ENCODE assay signal across 20 cellular contexts in the genomic region with DNA sequence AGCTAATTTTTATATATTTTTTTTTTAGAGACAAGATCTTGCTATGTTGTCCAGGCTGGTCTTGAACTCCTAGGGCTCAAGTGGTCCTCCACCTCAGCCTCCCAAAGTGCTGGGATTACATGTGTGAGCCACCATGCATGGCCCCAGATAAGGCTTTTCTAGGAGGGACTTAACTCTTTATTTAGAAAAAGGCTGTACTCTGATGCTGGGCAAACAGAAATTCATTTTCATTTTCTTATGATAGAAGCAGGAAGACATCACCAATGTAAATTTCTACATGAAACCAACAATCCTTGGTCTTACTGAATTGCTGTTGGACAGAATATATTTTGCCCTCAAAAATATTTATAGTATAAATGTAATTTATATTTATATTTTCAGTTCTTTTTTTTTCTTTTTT. TPM values are rescaled to one million over a fixed set of nuclear protein-coding genes. Genes with fewer than 3 reads are reported as not detected.
A peak's percentile ranks its signal among the peaks of the same experiment; 100 is the strongest.
DNase-seq lines count a peak whose midpoint lies in the region; ATAC-seq, FAIRE-seq and TF ChIP-seq lines count a peak whose summit lies in the region.
"Had no signal": no experiment of that assay in that cellular context is flagged by ENCODE, and none has a peak within 500 bp of the region (broad histone marks: within the 10 kb centered on the region; RNA-seq: fewer than 3 reads in every experiment).

No MANE protein-coding gene starts in this region.

- BruUV-seq in OCI-LY7 (replicated peaks; lab: Mats Ljungman, UMichigan) = no TSS peak
- no TSS peak for BruUV-seq in K562 (replicated peaks; lab: Mats Ljungman, UMichigan)

- in situ Hi-C loops in K562 (cut with MboI) = no loop called here

- CTCF ChIA-PET in OCI-LY7 (lab: Charles Lee; ENCODE audit: unreplicated experiment) = no interaction called here
- CTCF ChIA-PET in K562 (lab: Yijun Ruan, JAX; ENCODE audit: low intra/inter-chr PET ratio) = no interaction called here

- TF ChIP-seq EP300 in K562 (IDR thresholded peaks at IDR 0.05; ENCODE audit: low read length) = no peak

- TF ChIP-seq CTCF in OCI-LY7 (conservative IDR thresholded peaks at IDR 0.05; ENCODE audit: low read length) = no peak
- TF ChIP-seq CTCF in K562 (IDR thresholded peaks at IDR 0.05 in 2 of 3, conservative IDR thresholded peaks at IDR 0.05 in 1 of 3; ENCODE audit: insufficient read depth in 2 of 3, low read depth in 1 of 3, low read length in 3 of 3) = no peak

- H4K20me1 ChIP-seq in OCI-LY7 (ENCODE audit: insufficient read depth, low read length) (no peaks in the 10 kb centered on the region), K562 (replicated peaks; ENCODE audit: control insufficient read depth, insufficient read depth, low read length) (peaks cover 7% of the 10 kb centered on the region)

- H3K9me2 ChIP-seq in OCI-LY7 (ENCODE audit: insufficient read depth, low read length) = no peaks in the 10 kb centered on the region

- no peak for TF ChIP-seq POLR2A in K562 (conservative IDR thresholded peaks at IDR 0.05)

- H3K27me3 Mint-ChIP-seq in T-helper 2 cell treated with Interferon-gamma antibody and Interleukin-4, amounts not matched to agents 5 μg/mL and 100 μg/mL, for 36 hours (ENCODE audit: low read depth) = no peaks in the 10 kb centered on the region
- H3K27me3 Mint-ChIP-seq: dendritic cell treated with granulocyte-macrophage colony-stimulating factor and Interleukin-4, amounts not matched to agents 40 ng/mL and 50 ng/mL, for 4 days had no signal

- no peak overlapping the region for H3K9ac ChIP-seq in K562 (ENCODE audit: insufficient read depth in 1 of 2, low read depth in 2 of 2, low read length in 2 of 2)

- H3K9me3 Mint-ChIP-seq in T-helper 2 cell treated with Interferon-gamma antibody and Interleukin-4, amounts not matched to agents 5 μg/mL and 100 μg/mL, for 36 hours = no peaks in the 10 kb centered on the region
- H3K9me3 Mint-ChIP-seq: dendritic cell treated with granulocyte-macrophage colony-stimulating factor and Interleukin-4, amounts not matched to agents 40 ng/mL and 50 ng/mL, for 4 days had no signal

- H3K4me2 ChIP-seq in OCI-LY7 (ENCODE audit: low read length) (peak overlapping the region; percentile 78), K562 (ENCODE audit: insufficient read depth, low read length) (no peak overlapping the region)

- H3K36me3 ChIP-seq in OCI-LY7 (ENCODE audit: insufficient read depth, low read length) (peaks cover 48% of the 10 kb centered on the region), K562 (ENCODE audit: control insufficient read depth, insufficient read depth, low read length) (peaks cover 8% of the 10 kb centered on the region; the same call in 2 of the 3 replicates)
- H3K36me3 ChIP-seq: SJCRH30 had no signal

- no peak for TF ChIP-seq RAD21 in K562 (CRISPR knock-in tag; conservative IDR thresholded peaks at IDR 0.05 in 1 of 2, IDR thresholded peaks at IDR 0.05 in 1 of 2)

- peak overlapping the region; percentile 78 for H3K27ac Mint-ChIP-seq in T-helper 2 cell treated with Interferon-gamma antibody and Interleukin-4, amounts not matched to agents 5 μg/mL and 100 μg/mL, for 36 hours
- H3K27ac Mint-ChIP-seq: dendritic cell treated with granulocyte-macrophage colony-stimulating factor and Interleukin-4, amounts not matched to agents 40 ng/mL and 50 ng/mL, for 4 days; nephron progenitor cell had no signal

- H3K4me1 ChIP-seq in OCI-LY7 (ENCODE audit: insufficient read depth, low read length, poor library complexity, severe bottlenecking) (peaks cover 88% of the 10 kb centered on the region), K562 (replicated peaks in 1 of 2; ENCODE audit: control insufficient read depth in 2 of 2, insufficient read depth in 2 of 2, low read length in 2 of 2) (peaks cover 16 to 25% of the 10 kb centered on the region in 2 experiments)
- H3K4me1 ChIP-seq: SJCRH30, tibial artery had no signal

- no peak for FAIRE-seq in K562 (lab: Jason Lieb, UNC)
- FAIRE-seq: small intestine had no signal

- no peaks in the 10 kb centered on the region for H3K27me3 ChIP-seq in K562 (ENCODE audit: control insufficient read depth in 2 of 2, insufficient read depth in 2 of 2, low read length in 2 of 2)
- H3K27me3 ChIP-seq: SJCRH30, tibial artery had no signal

- H3K9me1 ChIP-seq in K562 (ENCODE audit: control insufficient read depth, insufficient read depth, low read length) = peaks cover 8% of the 10 kb centered on the region

- peak overlapping the region; percentile 46; the same call in 1 of the 2 replicates for H3K4me3 ChIP-seq in GM08714 (ENCODE audit: low read length)
- peak overlapping the region; percentile 56 for H3K4me3 ChIP-seq in OCI-LY7 (ENCODE audit: low read depth, low read length, poor library complexity, severe bottlenecking)
- H3K4me3 ChIP-seq in K562 = no peak overlapping the region
- H3K4me3 ChIP-seq: SJCRH30, tibial artery had no signal

- H3K4me1 Mint-ChIP-seq in T-helper 2 cell treated with Interferon-gamma antibody and Interleukin-4, amounts not matched to agents 5 μg/mL and 100 μg/mL, for 36 hours (ENCODE audit: low read depth) = peaks cover 22% of the 10 kb centered on the region

- H3K36me3 Mint-ChIP-seq in T-helper 2 cell treated with Interferon-gamma antibody and Interleukin-4, amounts not matched to agents 5 μg/mL and 100 μg/mL, for 36 hours (ENCODE audit: low read depth) = peaks cover 8% of the 10 kb centered on the region

- intact Hi-C loops in OCI-LY7 (cut with micrococcal nuclease; ENCODE audit: unreplicated experiment) = loop anchor here (10.0 kb wide), 1 partner anchor 541 kb away; no protein-coding TSS in a partner anchor
- intact Hi-C loops in K562 (cut with micrococcal nuclease) = no loop called here

- no peak for DNase-seq in T-helper 2 cell treated with Interferon-gamma antibody and Interleukin-4, amounts not matched to agents 5 μg/mL and 100 μg/mL, for 36 hours (ENCODE audit: low spot score)
- DNase-seq in T-helper 2 cell (no peak), OCI-LY7 (ENCODE audit: low spot score) (no peak), K562 (ENCODE audit: extremely low read depth in 1 of 4, low spot score in 3 of 4) (no peak), NCI-H146 treated with DMSO at 0.1 percent for 48 hours (lab: John Stamatoyannopoulos, UW; ENCODE audit: unreplicated experiment) (no peak), NCI-H446 treated with DMSO at 0.1 percent for 48 hours (lab: John Stamatoyannopoulos, UW) (no peak), caudate nucleus (lab: John Stamatoyannopoulos, UW) (no peak)
- DNase-seq: C1 segment of cervical spinal cord, DMS153, foreskin melanocyte, kidney glomerular epithelial cell, NCI-H2081, NCI-H524, nephron progenitor cell, SJCRH30, small intestine had no signal

- no peak overlapping the region for H3K4me3 Mint-ChIP-seq in T-helper 2 cell treated with Interferon-gamma antibody and Interleukin-4, amounts not matched to agents 5 μg/mL and 100 μg/mL, for 36 hours
- H3K4me3 Mint-ChIP-seq: dendritic cell treated with granulocyte-macrophage colony-stimulating factor and Interleukin-4, amounts not matched to agents 40 ng/mL and 50 ng/mL, for 4 days; nephron progenitor cell had no signal

- POLR2A ChIA-PET in OCI-LY7 (lab: Charles Lee) = interaction anchor here (0.7 to 4.7 kb wide), 4 partner anchors 8 to 44 kb away, joined by 3 to 25 read pairs (median 8); partner anchors contain the start of gene NIPA1
- POLR2A ChIA-PET in K562 (lab: Yijun Ruan, JAX) = no interaction called here

- no peaks in the 10 kb centered on the region for H3K9me3 ChIP-seq in OCI-LY7 (ENCODE audit: low read length)
- H3K9me3 ChIP-seq in K562 (replicated peaks; ENCODE audit: control insufficient read depth, insufficient read depth, low read depth, low read length) = no peaks in the 10 kb centered on the region
- H3K9me3 ChIP-seq: SJCRH30, tibial artery had no signal

- H2AFZ ChIP-seq in OCI-LY7 (ENCODE audit: low read length) (no peak overlapping the region), K562 (ENCODE audit: low read depth, low read length) (no peak overlapping the region)

- peak overlapping the region; percentile 97 for H3K27ac ChIP-seq in OCI-LY7 (ENCODE audit: low read depth, low read length, poor library complexity, severe bottlenecking)
- no peak overlapping the region for H3K27ac ChIP-seq in K562 (ENCODE audit: extremely low read depth, low read depth, low read length)
- H3K27ac ChIP-seq in caudate nucleus (ENCODE audit: low read depth, low read length) = no peak overlapping the region
- H3K27ac ChIP-seq: epithelial cell of prostate, SJCRH30, tibial artery had no signal

- ATAC-seq in K562 = 0 out of 3 replicates have a peak, but pooled peaks have one; percentile 8

- H3K79me2 ChIP-seq in OCI-LY7 (ENCODE audit: insufficient read depth, low read depth, low read length) (peaks cover 93% of the 10 kb centered on the region), K562 (ENCODE audit: control insufficient read depth, insufficient read depth, low read length) (peaks cover 81% of the 10 kb centered on the region)

RNA-seq across cellular contexts. Expression of gene NIPA1, which starts 9.6 kb away (rescaled TPM):
- 30.9 and 40.3 TPM in 2 replicates for total RNA-seq in OCI-LY7 (2014; rRNA removed; shearing (Covaris generic))
- total RNA-seq in OCI-LY7 (2022) = 49.0 and 51.2 TPM in 2 replicates
- 31.7 and 51.8 TPM in 2 replicates for total RNA-seq in K562 (2011; cell fraction: chromatin; rRNA removed; ENCODE audit: low replicate concordance)
- 25.7 and 35.3 TPM in 2 replicates for total RNA-seq in K562 (2011; cell fraction: nucleolus; rRNA removed)
- 44.9 and 73.9 TPM in 2 replicates for total RNA-seq in K562 (2011; cell fraction: nucleoplasm; rRNA removed)
- 10.5 and 12.3 TPM in 2 replicates for total RNA-seq in K562 (2014; rRNA removed)
- total RNA-seq in K562 (2014; rRNA removed; fragmentation: Illumina TruSeq; extraction: Trizol) = 12.0 and 12.4 TPM in 2 replicates
- 11.6 and 12.3 TPM in 2 replicates for total RNA-seq in K562 (2015; rRNA removed; fragmentation: Illumina TruSeq; extraction: Trizol)
- 20.9 and 21.0 TPM in 2 replicates for total RNA-seq in K562 (2021)
- 25.7 and 28.5 TPM in 2 replicates for polyA plus RNA-seq in K562 (2011; rRNA removed)
- 19.7 and 21.7 TPM in 2 replicates for polyA plus RNA-seq in K562 (2011; cell fraction: cytosol; rRNA removed)
- 36.0 and 38.2 TPM in 2 replicates for polyA plus RNA-seq in K562 (2011; cell fraction: nucleus; rRNA removed)
- 12.3 and 13.2 TPM in 2 replicates for polyA plus RNA-seq in K562 (2012)
- 13.3 and 14.9 TPM in 2 replicates for polyA plus RNA-seq in K562 (2014; fragmentation: Illumina TruSeq; extraction: Trizol)
- polyA plus RNA-seq in K562 (2014; fragmentation: Nextera tagmentation; extraction: Ambion mirVana) = 1 to 10 TPM; 3.1 to 4.4 TPM
- polyA plus RNA-seq in K562 (2014; rRNA removed) = 11.0 and 12.9 TPM in 2 replicates
- 47.9 and 56.1 TPM in 2 replicates for polyA minus RNA-seq in K562 (2011; rRNA and poly(A)+ RNA removed)
- polyA minus RNA-seq in K562 (2011; cell fraction: cytosol; rRNA and poly(A)+ RNA removed) = 18.1 and 24.3 TPM in 2 replicates
- polyA minus RNA-seq in K562 (2011; cell fraction: nucleus; rRNA and poly(A)+ RNA removed) = 15.8 and 19.2 TPM in 2 replicates

RNA-seq across cellular contexts. Expression of gene NIPA2, which starts 42.4 kb away (rescaled TPM):
- 112 and 126 TPM in 2 replicates for total RNA-seq in OCI-LY7 (2014; rRNA removed; shearing (Covaris generic))
- total RNA-seq in OCI-LY7 (2022) (78.1 and 96.1 TPM in 2 replicates), K562 (2014; rRNA removed) (107 and 112 TPM in 2 replicates), K562 (2014; rRNA removed; fragmentation: Illumina TruSeq; extraction: Trizol) (93.9 and 99.6 TPM in 2 replicates), K562 (2015; rRNA removed; fragmentation: Illumina TruSeq; extraction: Trizol) (85.4 and 86.4 TPM in 2 replicates), K562 (2021) (102 and 109 TPM in 2 replicates)
- total RNA-seq in K562 (2011; cell fraction: chromatin; rRNA removed; ENCODE audit: low replicate concordance) = 57.2 and 75.5 TPM in 2 replicates
- 83.6 and 99.9 TPM in 2 replicates for total RNA-seq in K562 (2011; cell fraction: nucleolus; rRNA removed)
- 105 and 115 TPM in 2 replicates for total RNA-seq in K562 (2011; cell fraction: nucleoplasm; rRNA removed)
- polyA plus RNA-seq in K562 (2011; rRNA removed) (72.7 and 94.3 TPM in 2 replicates), K562 (2014; fragmentation: Illumina TruSeq; extraction: Trizol) (63.9 and 81.7 TPM in 2 replicates), K562 (2014; fragmentation: Nextera tagmentation; extraction: Ambion mirVana) (10 to 100 TPM; 18.7 to 22.7 TPM), K562 (2014; rRNA removed) (87.3 and 91.8 TPM in 2 replicates)
- polyA plus RNA-seq in K562 (2011; cell fraction: cytosol; rRNA removed) = 39.7 and 62.8 TPM in 2 replicates
- 23.0 and 31.9 TPM in 2 replicates for polyA plus RNA-seq in K562 (2011; cell fraction: nucleus; rRNA removed)
- polyA plus RNA-seq in K562 (2012) = 56.0 and 68.5 TPM in 2 replicates
- polyA minus RNA-seq in K562 (2011; rRNA and poly(A)+ RNA removed) = 71.8 and 85.1 TPM in 2 replicates
- polyA minus RNA-seq in K562 (2011; cell fraction: cytosol; rRNA and poly(A)+ RNA removed) = 49.1 and 56.2 TPM in 2 replicates
- 37.6 and 47.0 TPM in 2 replicates for polyA minus RNA-seq in K562 (2011; cell fraction: nucleus; rRNA and poly(A)+ RNA removed)
